Comparison of ENCODE assay signal across 7 cellular contexts in genomic region chr3:66220066-66220465, GRCh38. TPM values are rescaled to one million over a fixed set of nuclear protein-coding genes. Genes with fewer than 3 reads are reported as not detected.
DNase-seq lines count a peak whose midpoint lies in the region; ATAC-seq and TF ChIP-seq lines count a peak whose summit lies in the region.

No MANE protein-coding gene starts in this region.

- TF ChIP-seq CTCF in HCT116 (IDR thresholded peaks at IDR 0.05 in 2 of 3, conservative IDR thresholded peaks at IDR 0.05 in 1 of 3; ENCODE audit: borderline replicate concordance in 1 of 3, insufficient read depth in 1 of 3, low read depth in 2 of 3, low read length in 2 of 3) (no peak), fibroblast of villous mesenchyme (IDR thresholded peaks at IDR 0.05; ENCODE audit: insufficient read depth, low read depth, low read length) (no peak)

- no peaks in the 10 kb centered on the region for H3K27me3 ChIP-seq in HCT116 (ENCODE audit: insufficient read depth, low read length)
- H3K27me3 ChIP-seq in SJCRH30, result no peaks in the 10 kb centered on the region
- H3K27me3 ChIP-seq in mesendoderm (ENCODE audit: insufficient read depth, low read length, poor library complexity), result no peaks in the 10 kb centered on the region

- WGBS in mesendoderm (ENCODE audit: extremely low coverage, insufficient coverage, low lambda C conversion rate), result no CpG with 5 or more reads among the region's 5 CpGs

- H3K4me1 ChIP-seq in HCT116 (ENCODE audit: control insufficient read depth in 1 of 2, insufficient read depth in 2 of 2, low read length in 2 of 2) (peaks cover 4 to 12% of the 10 kb centered on the region in 2 experiments; a peak in 3 of 4 replicates), SJCRH30 (no peaks in the 10 kb centered on the region), mesendoderm (ENCODE audit: control insufficient read depth, low read depth, low read length) (no peaks in the 10 kb centered on the region)

- RAD21 ChIA-PET in HCT116 (lab: Charles Lee; ENCODE audit: low non-redundant PET in 1 of 2, low total read pairs in 2 of 2, uncharacterized antibody in 2 of 2, unreplicated experiment in 2 of 2), result no interaction called here

- BruUV-seq in HCT116 (replicated peaks; lab: Mats Ljungman, UMichigan), result TSS peak; percentile 54

- peak overlapping the region; percentile 90 for H3K4me2 ChIP-seq in HCT116 (ENCODE audit: low read length)
- H3K4me2 ChIP-seq in mesendoderm (ENCODE audit: low read length), result no peak overlapping the region

- POLR2A ChIA-PET in HCT116 (lab: Charles Lee), result interaction anchor here (0.6 kb wide), 1 partner anchor 16 kb away, joined by 5 read pairs; no protein-coding TSS in a partner anchor

- peak overlapping the region; percentile 100 for H2AFZ ChIP-seq in HCT116 (ENCODE audit: low read depth, low read length, poor library complexity, severe bottlenecking)

- H4K20me1 ChIP-seq in HCT116 (ENCODE audit: insufficient read depth), result no peaks in the 10 kb centered on the region

- no peak overlapping the region for H2BK120ac ChIP-seq in mesendoderm (ENCODE audit: low read depth, low read length)

- TF ChIP-seq RAD21 in HCT116 (IDR thresholded peaks at IDR 0.05; ENCODE audit: low read depth), result no peak

- H3K9me3 ChIP-seq in HCT116 (ENCODE audit: control insufficient read depth in 1 of 2, insufficient read depth in 1 of 2, low read depth in 1 of 2, low read length in 2 of 2) (no peaks in the 10 kb centered on the region), SJCRH30 (replicated peaks) (no peaks in the 10 kb centered on the region)

- no peaks in the 10 kb centered on the region for H3K36me3 ChIP-seq in HCT116 (ENCODE audit: control insufficient read depth in 1 of 2, insufficient read depth in 2 of 2, low read length in 2 of 2)
- no peaks in the 10 kb centered on the region for H3K36me3 ChIP-seq in SJCRH30
- H3K36me3 ChIP-seq in mesendoderm (ENCODE audit: control insufficient read depth, insufficient read depth, low read length), result peaks cover 1% of the 10 kb centered on the region

- H3K56ac ChIP-seq in mesendoderm (ENCODE audit: low read length), result no peak overlapping the region

- H3K9ac ChIP-seq in HCT116 (ENCODE audit: low read length) (peak overlapping the region; percentile 28; the same call in 1 of the 2 replicates), mesendoderm (ENCODE audit: low read length) (no peak overlapping the region)

- no peak overlapping the region for H2BK15ac ChIP-seq in mesendoderm (replicated peaks; ENCODE audit: low read depth)

- H3K79me2 ChIP-seq in HCT116 (ENCODE audit: insufficient read depth, low read length), result peaks cover 14% of the 10 kb centered on the region
- H3K79me2 ChIP-seq in mesendoderm (ENCODE audit: control insufficient read depth, insufficient read depth, low read length), result no peaks in the 10 kb centered on the region

- no peak overlapping the region for H2BK5ac ChIP-seq in mesendoderm (ENCODE audit: low read length)

- ATAC-seq in HCT116, result no peak

- no peak for TF ChIP-seq POLR2A in HCT116 (IDR thresholded peaks at IDR 0.05; ENCODE audit: borderline replicate concordance, extremely low read depth, insufficient read depth, insufficient read length)

- no peak overlapping the region for H3K18ac ChIP-seq in mesendoderm (ENCODE audit: low read length)

- H2AK5ac ChIP-seq in mesendoderm (ENCODE audit: low read length), result no peak overlapping the region

- intact Hi-C loops in HCT116 (cut with micrococcal nuclease), result no loop called here

- peaks cover 2% of the 10 kb centered on the region for H3K79me1 ChIP-seq in mesendoderm (ENCODE audit: low read length)

- H4K5ac ChIP-seq in mesendoderm (ENCODE audit: low read length), result no peak overlapping the region

- CTCF ChIA-PET in HCT116 (lab: Charles Lee), result no interaction called here

- no peak overlapping the region for H3K27ac ChIP-seq in HCT116 (ENCODE audit: low read depth, low read length)
- no peak overlapping the region for H3K27ac ChIP-seq in SJCRH30
- no peak overlapping the region for H3K27ac ChIP-seq in mesendoderm (ENCODE audit: low read depth, low read length)

- H4K8ac ChIP-seq in mesendoderm (ENCODE audit: low read depth, low read length), result no peak overlapping the region

- no peaks in the 10 kb centered on the region; the same call in 1 of the 2 replicates for H3K9me2 ChIP-seq in HCT116 (ENCODE audit: insufficient read depth)

- H3K4ac ChIP-seq in mesendoderm (ENCODE audit: low read depth, low read length), result no peak overlapping the region

- DNase-seq in HCT116 (ENCODE audit: low read depth, low spot score) (no peak), SJCRH30 (no peak), fibroblast of villous mesenchyme (ENCODE audit: low read depth) (no peak), skeletal muscle cell (ENCODE audit: low read depth) (no peak), hypothalamus (lab: John Stamatoyannopoulos, UW) (no peak), CD1c-positive myeloid dendritic cell (ENCODE audit: extremely low spot score) (no peak), mesendoderm (no peak)

- H3K4me3 ChIP-seq in HCT116 (replicated peaks in 1 of 2; ENCODE audit: low read depth in 1 of 2, low read length in 2 of 2) (peak overlapping the region; percentile 81 to 90), SJCRH30 (peak overlapping the region; percentile 96), fibroblast of villous mesenchyme (ENCODE audit: low read depth, low read length) (peak overlapping the region; percentile 90), skeletal muscle cell (ENCODE audit: low read depth, low read length) (peak overlapping the region; percentile 87), mesendoderm (ENCODE audit: low read length) (no peak overlapping the region)

- H3K23ac ChIP-seq in mesendoderm (ENCODE audit: low read length), result no peak overlapping the region

TF ChIP-seq in HCT116, 20 proteins besides CTCF, POLR2A, EP300 and RAD21:
- no peak for TF ChIP-seq SIN3A (IDR thresholded peaks at IDR 0.05; ENCODE audit: low read depth)
- TF ChIP-seq EZH2 (IDR thresholded peaks at IDR 0.05), result no peak
- no peak for TF ChIP-seq JUND (IDR thresholded peaks at IDR 0.05)
- no peak for TF ChIP-seq ZBTB33 (IDR thresholded peaks at IDR 0.05; ENCODE audit: extremely low read depth, insufficient replicate concordance, low read length)

RNA-seq across cellular contexts. Expression of gene SLC25A26, which starts 0.7 kb away (rescaled TPM):
- total RNA-seq in HCT116 (2021; ENCODE audit: unreplicated experiment) (23.8 TPM), fibroblast of villous mesenchyme (14.2 and 18.1 TPM in 2 replicates)
- 17.2 and 19.5 TPM in 2 replicates for polyA plus RNA-seq in HCT116 (2012)
- total RNA-seq in SJCRH30 (2014; rRNA removed; shearing (Covaris generic)), result 16.7 and 18.4 TPM in 2 replicates
- 15.6 TPM for polyA plus RNA-seq in mesendoderm (2013, experiment 1 of 2)
- 15.3 TPM for polyA plus RNA-seq in mesendoderm (2013, experiment 2 of 2)
